In the genomic region with DNA sequence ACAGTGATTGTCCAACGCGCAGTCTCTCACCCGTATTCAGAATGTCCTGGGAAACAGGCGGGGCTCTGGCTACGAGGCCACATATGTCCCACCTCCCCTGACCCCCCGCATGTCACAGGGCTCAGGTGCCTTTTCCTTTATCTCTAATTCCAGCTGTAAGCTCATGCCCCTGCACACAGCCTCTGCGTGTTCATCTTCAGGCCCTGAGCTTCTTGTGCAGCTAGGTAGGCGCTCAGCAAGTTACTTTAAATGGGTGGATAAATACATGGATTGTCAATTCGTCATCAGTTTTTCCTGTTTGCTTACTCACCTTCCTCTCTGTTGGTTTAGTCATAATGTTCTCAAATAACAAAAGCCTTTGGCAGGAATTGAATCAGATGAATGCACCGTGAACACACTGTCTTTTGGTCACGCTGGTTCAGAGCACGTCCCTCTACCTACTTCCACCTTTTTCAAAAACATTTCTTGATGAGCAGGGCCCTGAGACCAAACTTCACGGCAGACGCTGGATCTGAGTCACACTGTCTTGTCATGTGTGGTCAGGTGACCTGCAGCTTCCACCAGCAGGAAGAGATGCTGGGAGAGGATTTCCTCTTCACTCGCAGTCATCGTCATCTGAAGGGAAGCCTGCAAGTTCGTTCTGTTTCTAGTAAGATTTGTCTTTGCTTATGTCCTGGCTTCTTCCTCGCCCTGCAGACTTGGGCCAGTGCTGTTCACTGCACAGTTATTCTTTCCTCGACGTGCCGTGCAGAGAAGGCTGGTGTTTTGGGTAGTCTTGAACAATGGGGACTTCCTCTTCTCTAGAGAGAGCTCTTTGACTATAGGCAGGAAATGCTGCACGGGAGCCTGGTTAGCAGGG, we compare ENCODE assay signal across 8 cellular contexts.
DNase-seq lines count a peak whose midpoint lies in the region; TF ChIP-seq lines count a peak whose summit lies in the region.

No MANE protein-coding gene starts in this region.

- WGBS in H9 (ENCODE audit: extremely low coverage, insufficient read length, low lambda C conversion rate): no CpG with 5 or more reads among the region's 22 CpGs

- H2AFZ ChIP-seq in H9 (ENCODE audit: low read length): no peak overlapping the region

- H3K27ac Mint-ChIP-seq in H9: peak overlapping the region; percentile 26 to 49 (median 41); a peak in 4 of 7 replicates

- H3K79me1 ChIP-seq in H9 (ENCODE audit: insufficient read depth, low read depth, low read length, poor library complexity, severe bottlenecking): no peaks in the 10 kb centered on the region

- no peaks in the 10 kb centered on the region for H3K9me3 Mint-ChIP-seq in H9

- H2AK5ac ChIP-seq in H9 (ENCODE audit: insufficient read length, low read length): no peak overlapping the region

- no peak overlapping the region for H4K91ac ChIP-seq in H9 (ENCODE audit: insufficient read length, low read depth, low read length)

- H3K4me3 ChIP-seq in MG63: no peak overlapping the region
- peak overlapping the region; percentile 0 for H3K4me3 ChIP-seq in astrocyte of the spinal cord (ENCODE audit: low read depth, low read length)

- no peak overlapping the region for H3K4me3 Mint-ChIP-seq in H9

- H3K14ac ChIP-seq in H9 (ENCODE audit: insufficient read depth, low read length): no peak overlapping the region

- in situ Hi-C loops in astrocyte of the spinal cord (cut with HindIII; ENCODE audit: low sequenced_read_pairs): no loop called here

- no peak overlapping the region for H2BK12ac ChIP-seq in H9 (ENCODE audit: insufficient read length, low read depth, low read length)

- no peak overlapping the region for H2BK20ac ChIP-seq in H9 (ENCODE audit: low read depth, low read length, poor library complexity, severe bottlenecking)

- H3K27me3 ChIP-seq in H9 (ENCODE audit: insufficient read depth, low read length): no peaks in the 10 kb centered on the region
- no peaks in the 10 kb centered on the region for H3K27me3 ChIP-seq in MG63
- no peaks in the 10 kb centered on the region for H3K27me3 ChIP-seq in layer of hippocampus (ENCODE audit: control insufficient read depth, insufficient read depth, low read length)

- no peak overlapping the region for H3K9ac ChIP-seq in H9 (ENCODE audit: extremely low read depth, insufficient read length, low read length)

- TF ChIP-seq CTCF in H9 (conservative IDR thresholded peaks at IDR 0.05) (no peak), astrocyte of the spinal cord (IDR thresholded peaks at IDR 0.05; ENCODE audit: low read depth, low read length) (no peak)

- no peak overlapping the region for H3T11ph ChIP-seq in H9 (ENCODE audit: low read length)

- H3K18ac ChIP-seq in H9 (ENCODE audit: insufficient read length, low read depth, low read length): no peak overlapping the region

- H2BK5ac ChIP-seq in H9 (ENCODE audit: insufficient read length, low read length): no peak overlapping the region

- no peak overlapping the region for H3K56ac ChIP-seq in H9 (ENCODE audit: insufficient read length, low read depth, low read length)

- H4K5ac ChIP-seq in H9 (ENCODE audit: insufficient read length, low read depth, low read length): no peak overlapping the region

- H3K4ac ChIP-seq in H9 (ENCODE audit: low read depth, low read length): no peak overlapping the region

- H3K79me2 ChIP-seq in H9 (ENCODE audit: insufficient read depth, low read length): no peaks in the 10 kb centered on the region

- peaks cover 2% of the 10 kb centered on the region; the same call in 1 of the 2 replicates for H3K27me3 Mint-ChIP-seq in H9 (ENCODE audit: low read depth)

- no peaks in the 10 kb centered on the region for H3K36me3 ChIP-seq in MG63

- H3K9me3 ChIP-seq in H9 (ENCODE audit: control insufficient read depth, low read depth, low read length): no peaks in the 10 kb centered on the region
- no peaks in the 10 kb centered on the region for H3K9me3 ChIP-seq in MG63

- H3K27ac ChIP-seq in H9 (ENCODE audit: insufficient read length, low read depth, low read length): no peak overlapping the region
- peak overlapping the region; percentile 14 for H3K27ac ChIP-seq in layer of hippocampus (ENCODE audit: low read depth, low read length)

- H3K4me1 ChIP-seq in H9 (ENCODE audit: insufficient read depth, low read length): no peaks in the 10 kb centered on the region

- no peaks in the 10 kb centered on the region for H3K23me2 ChIP-seq in H9 (ENCODE audit: insufficient read length, low read depth, low read length, poor library complexity, severe bottlenecking)

- no peaks in the 10 kb centered on the region; a peak in 1 of 7 replicates for H3K36me3 Mint-ChIP-seq in H9 (ENCODE audit: insufficient read depth in 1 of 3, low read depth in 3 of 3)

- H3K4me2 ChIP-seq in H9 (ENCODE audit: insufficient read depth, insufficient read length, low read length): no peak overlapping the region

- H2BK15ac ChIP-seq in H9 (ENCODE audit: low read depth, low read length): no peak overlapping the region

- H3K4me1 Mint-ChIP-seq in H9: peaks cover 0 to 5% of the 10 kb centered on the region in 2 experiments; a peak in 1 of 4 replicates

- DNase-seq in GDM1 (lab: John Stamatoyannopoulos, UW) (peak; percentile 71), H9 (no peak), MG63 (peak; percentile 24), T-helper 9 cell (peak; percentile 46), astrocyte of the spinal cord (ENCODE audit: low read depth, low spot score) (peak; percentile 86), SK-N-DZ (ENCODE audit: low spot score) (no peak)
- peak; percentile 31 to 71 for DNase-seq in stimulated activated CD4-positive, alpha-beta T cell treated with anti-CD3 and anti-CD28 coated beads, Interleukin-4, amount 100 ng/mL, for 4 hours

- H2BK120ac ChIP-seq in H9 (ENCODE audit: low read depth, low read length, poor library complexity, severe bottlenecking): no peak overlapping the region

- H3K23ac ChIP-seq in H9 (ENCODE audit: insufficient read length, low read depth, low read length): no peak overlapping the region

- H4K20me1 ChIP-seq in H9 (ENCODE audit: control insufficient read depth, insufficient read depth, insufficient read length): no peaks in the 10 kb centered on the region

- no peak overlapping the region for H4K8ac ChIP-seq in H9 (replicated peaks; ENCODE audit: insufficient read length, low read depth, low read length)

Comparison
In these comparisons a context has a peak if more than half of its experiments do, and no peak if none do; other contexts are left out.
1. DNase-seq: peak in GDM1 (single experiment), MG63 (single experiment), T-helper 9 cell (single experiment), astrocyte of the spinal cord (single experiment) and stimulated activated CD4-positive, alpha-beta T cell treated with anti-CD3 and anti-CD28 coated beads, Interleukin-4, amount 100 ng/mL, for 4 hours (2 of 2); none in H9 (single experiment) and SK-N-DZ (single experiment).